ENCODE assay signal across 19 cellular contexts in the genomic region with DNA sequence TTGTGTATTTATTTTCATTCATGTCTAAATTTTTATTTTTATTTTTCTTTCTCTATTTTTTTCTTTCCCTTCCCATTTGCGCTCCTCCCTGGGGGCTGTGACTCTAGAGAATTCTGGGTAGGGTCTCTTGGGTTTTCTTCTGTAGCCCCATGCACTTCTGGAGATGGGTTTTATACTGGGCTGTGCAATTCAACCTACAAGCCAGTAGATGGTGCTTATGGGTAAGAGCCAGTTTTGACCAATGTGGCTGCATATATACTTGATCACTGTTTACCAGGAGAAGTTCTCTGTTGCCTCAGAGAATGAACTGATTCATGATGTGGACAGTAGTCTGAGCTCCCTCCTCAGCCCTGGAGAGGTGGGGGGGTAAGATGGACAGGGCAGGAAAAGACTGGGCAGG.
DNase-seq lines count a peak whose midpoint lies in the region; ATAC-seq and TF ChIP-seq lines count a peak whose summit lies in the region.
"Had no signal": no experiment of that assay in that cellular context is flagged by ENCODE, and none has a peak within 500 bp of the region (broad histone marks: within the 10 kb centered on the region; RNA-seq: fewer than 3 reads in every experiment).

No MANE protein-coding gene starts in this region.

- intact Hi-C loops in Panc1 (cut with micrococcal nuclease; ENCODE audit: unreplicated experiment) (no loop called here), left ventricle myocardium superior (cut with micrococcal nuclease) (no loop called here)

- no peaks in the 10 kb centered on the region for H3K36me3 ChIP-seq in Panc1 (ENCODE audit: control insufficient read depth, insufficient read depth, low read length)
- H3K36me3 ChIP-seq: left ventricle myocardium inferior, SJCRH30 had no signal

- no peaks in the 10 kb centered on the region for H3K4me1 ChIP-seq in Panc1 (ENCODE audit: control insufficient read depth, insufficient read depth, low read length)
- H3K4me1 ChIP-seq: left ventricle myocardium inferior, SJCRH30 had no signal

- peak; percentile 6 for TF ChIP-seq CTCF in GM20000 (IDR thresholded peaks at IDR 0.05; ENCODE audit: extremely low read depth, missing control alignments)
- TF ChIP-seq CTCF in Panc1 (IDR thresholded peaks at IDR 0.05), result peak; percentile 27; the same call in 1 of the 2 replicates

- H3K4me3 ChIP-seq in Panc1 (ENCODE audit: low read depth in 2 of 2, low read length in 2 of 2), result no peak overlapping the region
- H3K4me3 ChIP-seq: left ventricle myocardium inferior, mucosa of descending colon, SJCRH30 had no signal

- peak; percentile 25 for DNase-seq in DMS 273 (lab: John Stamatoyannopoulos, UW; ENCODE audit: unreplicated experiment)
- DNase-seq in DMS 273 treated with DMSO at 0.1 percent for 48 hours (lab: John Stamatoyannopoulos, UW), result no peak
- DNase-seq in GM20000 (ENCODE audit: low spot score), result no peak
- DNase-seq in Panc1 (ENCODE audit: low read depth, low spot score), result no peak
- DNase-seq in left lobe of liver (ENCODE audit: low spot score), result no peak
- no peak for DNase-seq in left ventricle myocardium superior
- DNase-seq: activated CD4-positive, CD25-positive, alpha-beta regulatory T cell treated with anti-CD3 and anti-CD28 coated beads, Interleukin-2, amount 50 U/mL, for 72 hours; activated naive CD8-positive, alpha-beta T cell treated with anti-CD3 and anti-CD28 coated beads, Interleukin-2, amount 10 ng/mL, durations not matched to agents 7 days and 5 days; C1 segment of cervical spinal cord; dermis blood vessel endothelial cell; left ventricle myocardium inferior; mucosa of descending colon; NCI-H345; nucleus accumbens had no signal

- BruUV-seq in Panc1 (replicated peaks; lab: Mats Ljungman, UMichigan), result no TSS peak

- H3K27ac ChIP-seq in Panc1 (ENCODE audit: low read length), result no peak overlapping the region
- H3K27ac ChIP-seq: 22Rv1, left ventricle myocardium inferior, SJCRH30 had no signal

- POLR2A ChIA-PET in Panc1 (lab: Charles Lee), result no interaction called here

- CTCF ChIA-PET in Panc1 (lab: Charles Lee), result no interaction called here

- 0 out of 2 replicates have a peak, but pooled peaks cover 3% of the 10 kb centered on the region for H3K9me3 ChIP-seq in Panc1 (ENCODE audit: control insufficient read depth, insufficient read depth, low read depth, low read length)
- H3K9me3 ChIP-seq: SJCRH30 had no signal

- no peaks in the 10 kb centered on the region for H3K27me3 ChIP-seq in Panc1 (ENCODE audit: control insufficient read depth, insufficient read depth, low read length)
- H3K27me3 ChIP-seq: SJCRH30 had no signal

- in situ Hi-C loops in Panc1 (cut with HindIII; ENCODE audit: low pct_unique_long_range_greater_than_20kb, low sequenced_read_pairs), result no loop called here

- ATAC-seq in Panc1 (no peak), left lobe of liver (peak; percentile 43), GM21529 (IDR thresholded peaks at IDR 0.05; ENCODE audit: unreplicated experiment) (no peak), GM18511 (IDR thresholded peaks at IDR 0.05; ENCODE audit: unreplicated experiment) (no peak), left ventricle myocardium superior (no peak)
- ATAC-seq: mucosa of descending colon; stimulated activated effector memory CD8-positive, alpha-beta T cell treated with anti-CD3 and anti-CD28 coated beads, Interleukin-12 subunit alpha, Interleukin-12 subunit beta, amount 100 ng/mL, for 72 hours had no signal
